9 cellular contexts compared by ENCODE assay signal in genomic region chr19:48194041-48194871, GRCh38. TPM values are rescaled to one million over a fixed set of nuclear protein-coding genes. Genes with fewer than 3 reads are reported as not detected.
DNase-seq lines count a peak whose midpoint lies in the region; ATAC-seq and TF ChIP-seq lines count a peak whose summit lies in the region.
"Had no signal": no experiment of that assay in that cellular context is flagged by ENCODE, and none has a peak within 500 bp of the region (broad histone marks: within the 10 kb centered on the region; RNA-seq: fewer than 3 reads in every experiment).

No MANE protein-coding gene starts in this region.

- H3K9me3 ChIP-seq in Caco-2 (no peaks in the 10 kb centered on the region), MG63 (no peaks in the 10 kb centered on the region)

- no peak for ATAC-seq in natural killer cell treated with Interleukin-12 subunit alpha and Interleukin-12 subunit beta and Interleukin-15 and Interleukin-18, amount 100 ng/mL, for 72 hours
- ATAC-seq in HG03280 (IDR thresholded peaks at IDR 0.05; ENCODE audit: unreplicated experiment) = no peak

- no TSS peak for BruUV-seq in Caco-2 (replicated peaks; lab: Mats Ljungman, UMichigan)

- peaks cover 9% of the 10 kb centered on the region for H3K36me3 Mint-ChIP-seq in Caco-2 (ENCODE audit: insufficient read depth, unreplicated experiment)
- no peaks in the 10 kb centered on the region for H3K36me3 Mint-ChIP-seq in natural killer cell treated with Interleukin-12 subunit alpha and Interleukin-12 subunit beta and Interleukin-15 and Interleukin-18, amount 100 ng/mL, for 72 hours

- intact Hi-C loops in Caco-2 (cut with micrococcal nuclease; ENCODE audit: unreplicated experiment) = no loop called here

- no peak overlapping the region for H3K27ac Mint-ChIP-seq in Caco-2 (ENCODE audit: unreplicated experiment)
- no peak overlapping the region for H3K27ac Mint-ChIP-seq in natural killer cell treated with Interleukin-12 subunit alpha and Interleukin-12 subunit beta and Interleukin-15 and Interleukin-18, amount 100 ng/mL, for 72 hours

- H3K4me3 Mint-ChIP-seq in Caco-2 (ENCODE audit: unreplicated experiment) = no peak overlapping the region
- H3K4me3 Mint-ChIP-seq in natural killer cell treated with Interleukin-12 subunit alpha and Interleukin-12 subunit beta and Interleukin-15 and Interleukin-18, amount 100 ng/mL, for 72 hours = no peak overlapping the region

- H3K4me3 ChIP-seq in Caco-2 (ENCODE audit: low read depth, low read length) (no peak overlapping the region), MG63 (no peak overlapping the region)
- H3K4me3 ChIP-seq: SJSA1 had no signal

- peak; percentile 25 to 69 for TF ChIP-seq CTCF in Caco-2 (IDR thresholded peaks at IDR 0.05; ENCODE audit: insufficient read depth in 1 of 2, low read depth in 1 of 2, low read length in 1 of 2, severe bottlenecking in 1 of 2, unreplicated experiment in 1 of 2)

- no peaks in the 10 kb centered on the region for H3K27me3 ChIP-seq in Caco-2 (replicated peaks; ENCODE audit: control insufficient read depth, insufficient read depth, low read length)
- H3K27me3 ChIP-seq in MG63 = no peaks in the 10 kb centered on the region
- H3K27me3 ChIP-seq: SJSA1 had no signal

- H3K4me1 ChIP-seq in Caco-2 = no peaks in the 10 kb centered on the region
- H3K4me1 ChIP-seq: SJSA1 had no signal

- H3K4me1 Mint-ChIP-seq in Caco-2 (ENCODE audit: low read depth, unreplicated experiment) = no peaks in the 10 kb centered on the region
- peaks cover 12 to 19% of the 10 kb centered on the region in 2 donors for H3K4me1 Mint-ChIP-seq in natural killer cell treated with Interleukin-12 subunit alpha and Interleukin-12 subunit beta and Interleukin-15 and Interleukin-18, amount 100 ng/mL, for 72 hours (ENCODE audit: low read depth in 2 of 2)

- POLR2A ChIA-PET in Caco-2 (lab: Charles Lee) = no interaction called here

- CTCF ChIA-PET in Caco-2 (lab: Charles Lee) = interaction anchor here (1.4 kb wide), 1 partner anchor 9 kb away, joined by 5 read pairs; no protein-coding TSS in a partner anchor

- no peaks in the 10 kb centered on the region for H3K9me3 Mint-ChIP-seq in Caco-2 (ENCODE audit: unreplicated experiment)
- no peaks in the 10 kb centered on the region for H3K9me3 Mint-ChIP-seq in natural killer cell treated with Interleukin-12 subunit alpha and Interleukin-12 subunit beta and Interleukin-15 and Interleukin-18, amount 100 ng/mL, for 72 hours

- H3K36me3 ChIP-seq in Caco-2 (ENCODE audit: control insufficient read depth, insufficient read depth, low read length) (no peaks in the 10 kb centered on the region), MG63 (no peaks in the 10 kb centered on the region; the same call in none of the 2 replicates)

- no peaks in the 10 kb centered on the region for H3K27me3 Mint-ChIP-seq in Caco-2 (ENCODE audit: insufficient read depth, unreplicated experiment)
- peaks cover 0 to 4% of the 10 kb centered on the region in 2 donors for H3K27me3 Mint-ChIP-seq in natural killer cell treated with Interleukin-12 subunit alpha and Interleukin-12 subunit beta and Interleukin-15 and Interleukin-18, amount 100 ng/mL, for 72 hours

- peak in 1 of 2 experiments; percentile 23 for DNase-seq in Caco-2
- DNase-seq in HuH-7.5 (ENCODE audit: low spot score) = peak; percentile 61
- DNase-seq in astrocyte of the hippocampus (ENCODE audit: low read depth, low spot score) = peak; percentile 21
- peak; percentile 57 for DNase-seq in natural killer cell treated with Interleukin-12 subunit alpha and Interleukin-12 subunit beta and Interleukin-15 and Interleukin-18, amount 100 ng/mL, for 72 hours (ENCODE audit: low spot score)
- no peak for DNase-seq in MG63
- DNase-seq in inferior parietal cortex (ENCODE audit: extremely low spot score) = no peak
- DNase-seq in DMS153 (lab: John Stamatoyannopoulos, UW) = no peak

RNA-seq across cellular contexts. Expression of gene ZSWIM9, which starts 23.8 kb away (rescaled TPM):
- 4.9 and 6.6 TPM in 2 replicates for total RNA-seq in Caco-2 (2022)
- 10 to 100 TPM in 1 of 2 donors, 1 to 10 TPM in 1; 6.2 to 16.8 TPM for total RNA-seq in natural killer cell treated with Interleukin-12 subunit alpha and Interleukin-12 subunit beta and Interleukin-15 and Interleukin-18, amount 100 ng/mL, for 72 hours
- 0.86 and 1.5 TPM in 2 replicates for total RNA-seq in MG63 (2014; rRNA removed; shearing (Covaris generic); ENCODE audit: low replicate concordance)

RNA-seq across cellular contexts. Expression of gene LIG1, which starts 24.1 kb away (rescaled TPM):
- 78.7 and 88.2 TPM in 2 replicates for total RNA-seq in Caco-2 (2022)
- 100 to 1,000 TPM in 1 of 2 donors, 10 to 100 TPM in 1; 65.8 to 172 TPM for total RNA-seq in natural killer cell treated with Interleukin-12 subunit alpha and Interleukin-12 subunit beta and Interleukin-15 and Interleukin-18, amount 100 ng/mL, for 72 hours
- total RNA-seq in MG63 (2014; rRNA removed; shearing (Covaris generic); ENCODE audit: low replicate concordance) = 37.7 and 98.0 TPM in 2 replicates

Comparison
In these comparisons a context has a peak if more than half of its experiments do, and no peak if none do; other contexts are left out.
1. DNase-seq: peak in HuH-7.5 (single experiment), astrocyte of the hippocampus (single experiment) and natural killer cell treated with Interleukin-12 subunit alpha and Interleukin-12 subunit beta and Interleukin-15 and Interleukin-18, amount 100 ng/mL, for 72 hours (single experiment); none in MG63 (single experiment), inferior parietal cortex (single experiment) and DMS153 (single experiment).